In the genomic region with DNA sequence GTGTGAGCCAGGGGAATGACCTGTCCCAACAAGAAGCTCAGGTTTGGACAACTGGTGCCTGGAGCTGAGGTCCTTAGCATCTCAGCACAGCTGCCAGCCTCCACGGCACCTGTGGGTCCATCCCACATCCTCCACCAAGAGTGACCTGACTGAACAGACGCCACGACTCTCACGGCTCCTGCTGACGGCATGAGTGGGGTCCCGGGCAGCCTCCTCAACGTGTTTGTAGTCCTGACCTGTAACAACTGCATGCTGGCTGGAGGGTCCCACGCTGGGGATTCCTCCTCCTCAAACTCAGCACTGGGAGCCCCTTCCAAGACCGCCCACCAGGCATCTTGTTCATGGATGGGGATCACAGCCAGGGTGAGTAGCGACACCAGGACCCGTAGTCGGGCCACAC, we compare ENCODE assay signal across 1 cellular context.
TF ChIP-seq lines count a peak whose summit lies in the region.

No MANE protein-coding gene starts in this region.

TF ChIP-seq in IMR-90, 13 proteins besides CTCF, POLR2A, EP300 and RAD21 (continued from another document):
- TF ChIP-seq MAFK (IDR thresholded peaks at IDR 0.05; ENCODE audit: low read depth, low read length) (no peak), ELK1 (IDR thresholded peaks at IDR 0.05; ENCODE audit: borderline replicate concordance, low read depth, low read length) (no peak), SMC3 (IDR thresholded peaks at IDR 0.05; ENCODE audit: low read depth, low read length) (no peak)
